In genomic region chr16:15648135-15648730, GRCh38 we compare ENCODE assay signal across 23 cellular contexts.
"Had no signal": no experiment of that assay in that cellular context is flagged by ENCODE, and none has a peak within 500 bp of the region (broad histone marks: within the 10 kb centered on the region; RNA-seq: fewer than 3 reads in every experiment).

No MANE protein-coding gene starts in this region.

- H3K4me3 ChIP-seq: adrenal gland, coronary artery, dorsolateral prefrontal cortex, heart left ventricle, left lung, lung, mucosa of descending colon, spleen, transverse colon had no signal

- H3K9me3 ChIP-seq: adrenal gland, heart left ventricle, left lung, mucosa of descending colon, spleen, transverse colon had no signal

- DNase-seq: activated CD4-positive, alpha-beta T cell treated with anti-CD3 and anti-CD28 coated beads, Interleukin-2, amount 50 U/mL, for 1 hour; activated CD4-positive, CD25-positive, alpha-beta regulatory T cell treated with anti-CD3 and anti-CD28 coated beads, Interleukin-2, amount 50 U/mL, for 72 hours; activated CD8-positive, alpha-beta T cell treated with anti-CD3 and anti-CD28 coated beads for 36 hours; activated gamma-delta T cell treated with Interleukin-2 at 50 U/mL for 16 hours; activated T-cell treated with anti-CD3 and anti-CD28 coated beads, Interleukin-2, amount 50 U/mL, for 4 hours; aorta; dorsolateral prefrontal cortex; effector memory CD4-positive, alpha-beta T cell; heart left ventricle; hypothalamus; kidney glomerular epithelial cell; left lung; mucosa of descending colon; right cardiac atrium; spleen; stimulated activated naive CD4-positive, alpha-beta T cell; transverse colon had no signal

- H3K36me3 ChIP-seq: adrenal gland, left lung, transverse colon had no signal

- H3K27ac ChIP-seq: adrenal gland, heart left ventricle, left lung, spleen, VCaP had no signal

- ATAC-seq: activated CD8-positive, alpha-beta T cell treated with anti-CD3 and anti-CD28 coated beads for 36 hours; activated T-cell treated with anti-CD3 and anti-CD28 coated beads, Interleukin-2, amount 50 U/mL, for 4 hours; activated T-helper 17 cell treated with anti-CD3 and anti-CD28 coated beads, Interleukin-2, amount 50 U/mL, for 72 hours; heart left ventricle; left lung; mucosa of descending colon; natural killer cell treated with Interleukin-12 subunit alpha and Interleukin-12 subunit beta and Interleukin-15 and Interleukin-18, amount 100 ng/mL, for 72 hours; right cardiac atrium had no signal

- H3K27me3 ChIP-seq: adrenal gland, dorsolateral prefrontal cortex, heart left ventricle, left lung, spleen, transverse colon had no signal
